Comparison of ENCODE assay signal across 8 cellular contexts in the genomic region with DNA sequence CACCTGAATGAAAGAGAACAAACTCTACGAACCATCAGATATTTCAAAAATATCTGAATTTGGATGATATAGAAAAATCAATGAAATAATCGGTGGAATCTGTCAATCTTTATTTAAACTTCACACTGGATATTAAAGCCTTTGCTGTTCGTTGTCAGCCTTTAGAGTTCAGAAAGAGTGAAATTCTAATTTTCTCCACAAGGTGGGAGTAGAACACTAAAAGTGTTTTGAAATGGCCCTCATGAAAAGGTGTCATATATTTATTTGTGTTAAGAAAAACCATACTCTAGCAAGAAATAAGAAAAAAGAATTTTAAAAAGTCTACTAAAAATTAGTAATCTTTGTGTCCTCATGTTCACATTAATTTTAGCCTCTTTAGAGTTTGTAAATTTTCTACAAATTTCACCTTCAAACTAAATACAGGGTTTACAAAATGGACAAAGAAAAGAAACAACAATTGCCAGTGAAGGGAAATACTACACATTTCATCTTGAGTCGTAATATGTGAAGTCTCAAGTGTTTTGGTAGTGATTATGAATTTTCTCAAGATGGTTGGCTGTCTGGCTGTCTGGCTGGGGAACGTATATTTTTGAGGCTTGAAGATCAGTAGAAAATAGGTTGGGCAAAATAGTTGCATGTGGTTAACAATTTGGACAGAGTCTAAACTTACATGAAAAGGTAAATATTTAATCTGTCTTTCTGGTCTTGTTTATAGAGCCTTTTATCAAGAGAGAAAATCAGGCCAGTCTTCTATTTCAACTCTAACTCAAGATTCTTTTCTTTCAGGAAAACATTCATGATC. TPM values are rescaled to one million over a fixed set of nuclear protein-coding genes. Genes with fewer than 3 reads are reported as not detected.
DNase-seq lines count a peak whose midpoint lies in the region; ATAC-seq and TF ChIP-seq lines count a peak whose summit lies in the region.

No MANE protein-coding gene starts in this region.

- CTCF ChIA-PET in activated B cell treated with CpG ODN at 0.5 μM for 24 hours (lab: Charles Lee) = no interaction called here

- DNase-seq in GM10266 (ENCODE audit: extremely low spot score) (peak; percentile 24), NCI-H146 treated with DMSO at 0.1 percent for 48 hours (lab: John Stamatoyannopoulos, UW; ENCODE audit: unreplicated experiment) (peak; percentile 47), activated B cell treated with CpG ODN at 0.5 μM for 24 hours (no peak), iPS-NIHi11 (ENCODE audit: low spot score) (peak; percentile 48), tibial artery (no peak), NCI-H1048 (lab: John Stamatoyannopoulos, UW) (no peak)

- POLR2A ChIA-PET in activated B cell treated with CpG ODN at 0.5 μM for 24 hours (lab: Charles Lee) = no interaction called here

- intact Hi-C loops in activated B cell treated with CpG ODN at 0.5 μM for 24 hours (cut with micrococcal nuclease) (no loop called here), tibial artery (cut with DNase I; ENCODE audit: low total_unique reads) (no loop called here)

- H3K4me3 ChIP-seq in tibial artery = no peak overlapping the region

- no peaks in the 10 kb centered on the region for H3K36me3 Mint-ChIP-seq in activated B cell treated with CpG ODN at 0.5 μM for 24 hours (ENCODE audit: low read depth)

- no peaks in the 10 kb centered on the region for H3K36me3 ChIP-seq in tibial artery

- ATAC-seq in HG02678 (IDR thresholded peaks at IDR 0.05; ENCODE audit: unreplicated experiment) (peak; percentile 87), activated B cell treated with CpG ODN at 0.5 μM for 24 hours (ENCODE audit: low read depth) (no peak)

- no peaks in the 10 kb centered on the region for H3K4me1 ChIP-seq in tibial artery

- H3K4me1 Mint-ChIP-seq in activated B cell treated with CpG ODN at 0.5 μM for 24 hours = no peaks in the 10 kb centered on the region

- H3K27me3 Mint-ChIP-seq in activated B cell treated with CpG ODN at 0.5 μM for 24 hours = peaks cover 2% of the 10 kb centered on the region

- no peak overlapping the region for H3K4me3 Mint-ChIP-seq in activated B cell treated with CpG ODN at 0.5 μM for 24 hours

- no peaks in the 10 kb centered on the region for H3K27me3 ChIP-seq in tibial artery

- no peak overlapping the region for H3K27ac Mint-ChIP-seq in activated B cell treated with CpG ODN at 0.5 μM for 24 hours

- H3K27ac ChIP-seq in 22Rv1 (peak overlapping the region; percentile 76), tibial artery (no peak overlapping the region)

- peak; percentile 87 for TF ChIP-seq CTCF in 22Rv1 (IDR thresholded peaks at IDR 0.05)
- TF ChIP-seq CTCF in GM10266 (IDR thresholded peaks at IDR 0.05; ENCODE audit: control insufficient read depth, insufficient read depth, low read depth, missing control alignments) = peak; percentile 59
- TF ChIP-seq CTCF in activated B cell treated with CpG ODN at 0.5 μM for 24 hours (IDR thresholded peaks at IDR 0.05) = peak; percentile 35
- peak; percentile 54 to 69 for TF ChIP-seq CTCF in tibial artery (IDR thresholded peaks at IDR 0.05)

- H3K9me3 ChIP-seq in tibial artery = no peaks in the 10 kb centered on the region

- H3K9me3 Mint-ChIP-seq in activated B cell treated with CpG ODN at 0.5 μM for 24 hours = no peaks in the 10 kb centered on the region

RNA-seq across cellular contexts. Expression of a gene that starts 43.7 kb away (rescaled TPM):
- total RNA-seq in activated B cell treated with CpG ODN at 0.5 μM for 24 hours = 9.0 and 9.9 TPM in 2 replicates

RNA-seq across cellular contexts. Expression of a gene that starts 43.8 kb away (rescaled TPM):
- total RNA-seq in activated B cell treated with CpG ODN at 0.5 μM for 24 hours = 22.1 and 26.3 TPM in 2 replicates

Comparison
In these comparisons a context has a peak if more than half of its experiments do, and no peak if none do; other contexts are left out.
1. CTCF ChIP-seq: peak in every context shown above with its lines; median percentile 87 in 22Rv1; 62 in tibial artery; 59 in GM10266; 35 in activated B cell treated with CpG ODN at 0.5 μM for 24 hours.
2. DNase-seq: peak in GM10266 (single experiment), NCI-H146 treated with DMSO at 0.1 percent for 48 hours (single experiment) and iPS-NIHi11 (single experiment); none in activated B cell treated with CpG ODN at 0.5 μM for 24 hours (single experiment), tibial artery (0 of 2) and NCI-H1048 (single experiment).